In genomic region chr2:208496129-208496528, GRCh38 we compare ENCODE assay signal across 26 cellular contexts.
"Had no signal": no experiment of that assay in that cellular context is flagged by ENCODE, and none has a peak within 500 bp of the region (broad histone marks: within the 10 kb centered on the region; RNA-seq: fewer than 3 reads in every experiment).

No MANE protein-coding gene starts in this region.

- H3K9me3 ChIP-seq: SJCRH30 had no signal

- H3K36me3 ChIP-seq: SJCRH30 had no signal

- H3K9ac ChIP-seq: KMS-11 had no signal

- DNase-seq: IMR-90, Kasumi-1, MM.1S, MV-4-11, NCI-H1092, NCI-H1105 treated with DMSO at 0.1 percent for 48 hours, NCI-H1417 treated with DMSO at 0.1 percent for 48 hours, NCI-H146, NCI-H1694 treated with DMSO at 0.1 percent for 48 hours, NCI-H1930, NCI-H2081, NCI-H2107, NCI-H2171, NCI-H226, NCI-H446, NCI-H510A, NCI-H524 treated with DMSO at 0.1 percent for 48 hours, NCI-H774, PC-3, SHP77 treated with DMSO at 0.1 percent for 48 hours, SJCRH30 had no signal

- ATAC-seq: HepG2, Panc1, PC-3, SK-N-SH treated with all-trans-retinoic acid at 6 μM for 48 hours had no signal

- H3K4me2 ChIP-seq: KMS-11 had no signal

- H3K4me3 ChIP-seq: SJCRH30 had no signal

- H3K27ac ChIP-seq: KMS-11, RWPE1, SJCRH30 had no signal

- H3K27me3 ChIP-seq: SJCRH30 had no signal
